ENCODE assay signal across 1 cellular context in the genomic region with DNA sequence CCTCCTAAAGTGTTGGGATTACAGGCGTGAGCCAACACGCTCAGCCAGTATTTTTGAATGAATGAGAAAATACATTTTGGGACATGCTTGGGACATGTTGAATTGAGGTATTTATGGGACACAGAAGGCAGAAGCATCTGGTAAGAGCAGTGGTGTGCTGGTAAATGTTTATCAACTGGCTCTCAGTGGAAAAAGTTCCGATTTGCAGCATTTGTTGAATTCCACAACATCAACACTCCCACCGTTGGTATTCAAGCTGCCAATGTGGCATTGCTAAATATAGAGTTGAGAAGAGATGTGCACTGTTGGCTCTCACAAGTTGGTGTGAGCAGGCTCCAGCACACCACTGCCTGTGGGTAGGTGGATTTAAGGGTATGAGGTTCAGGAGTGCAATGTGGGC.
TF ChIP-seq lines count a peak whose summit lies in the region.

No MANE protein-coding gene starts in this region.

TF ChIP-seq in SK-N-SH treated with all-trans-retinoic acid at 6 μM for 48 hours, 23 proteins besides CTCF, POLR2A, EP300 and RAD21 (continued from another document):
- TF ChIP-seq ZNF8 (CRISPR knock-in tag; IDR thresholded peaks at IDR 0.05), result no peak
- no peak for TF ChIP-seq ZNF70 (CRISPR knock-in tag; IDR thresholded peaks at IDR 0.05)
- no peak for TF ChIP-seq ISL1 (CRISPR knock-in tag; IDR thresholded peaks at IDR 0.05)
TF ChIP-seq in SK-N-SH treated with all-trans-retinoic acid at 6 μM for 48 hours: peak in this region for 0.
